1 cellular context compared by ENCODE assay signal in the genomic region with DNA sequence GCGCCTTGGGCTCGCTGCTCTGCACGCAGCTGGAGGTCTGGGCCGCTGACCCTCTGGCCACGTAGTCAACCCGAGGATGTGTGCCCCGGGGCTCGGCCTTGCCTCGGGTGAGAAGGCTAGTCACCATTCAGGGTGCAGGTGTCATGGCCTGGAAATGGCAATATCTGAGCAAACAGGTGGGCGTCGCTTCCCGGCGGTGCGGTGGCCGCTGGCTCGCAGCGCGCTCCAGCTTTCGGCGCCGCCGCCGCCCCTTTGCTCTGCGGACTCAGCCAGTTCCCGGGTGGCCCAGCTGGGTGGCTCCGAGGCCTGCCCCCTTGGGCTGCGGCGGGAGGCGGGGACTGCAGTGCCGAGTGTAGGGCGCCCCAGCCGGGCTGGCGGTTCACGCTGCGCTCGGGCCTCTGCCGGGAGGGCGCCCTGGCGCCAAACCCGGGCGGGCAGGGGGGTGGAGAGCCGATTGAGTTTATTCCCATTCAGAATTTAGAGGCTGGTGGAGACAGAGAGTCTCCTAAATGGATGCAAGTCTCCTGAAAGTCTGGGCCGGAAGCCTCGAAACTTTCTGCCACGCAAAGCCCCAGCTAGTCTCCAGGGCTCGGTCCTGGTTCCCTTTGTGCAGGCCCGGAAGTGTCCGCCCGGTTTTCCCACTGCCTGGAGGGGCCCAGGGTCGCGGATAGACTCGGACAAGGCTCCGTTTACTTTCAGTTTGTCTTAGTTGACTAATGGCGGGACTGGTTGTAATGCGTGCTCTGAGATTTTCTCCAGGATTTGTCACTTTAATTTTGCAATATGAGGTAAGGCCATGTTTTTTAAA.
TF ChIP-seq lines count a peak whose summit lies in the region.

No MANE protein-coding gene starts in this region.

TF ChIP-seq in HepG2, 621 proteins besides CTCF, POLR2A, EP300 and RAD21 (continued from another document):
- TF ChIP-seq, protein P1, sequence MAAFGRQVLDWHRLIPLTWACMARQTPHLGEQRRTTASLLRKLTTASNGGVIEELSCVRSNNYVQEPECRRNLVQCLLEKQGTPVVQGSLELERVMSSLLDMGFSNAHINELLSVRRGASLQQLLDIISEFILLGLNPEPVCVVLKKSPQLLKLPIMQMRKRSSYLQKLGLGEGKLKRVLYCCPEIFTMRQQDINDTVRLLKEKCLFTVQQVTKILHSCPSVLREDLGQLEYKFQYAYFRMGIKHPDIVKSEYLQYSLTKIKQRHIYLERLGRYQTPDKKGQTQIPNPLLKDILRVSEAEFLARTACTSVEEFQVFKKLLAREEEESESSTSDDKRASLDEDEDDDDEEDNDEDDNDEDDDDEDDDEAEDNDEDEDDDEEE (CRISPR knock-in tag; IDR thresholded peaks at IDR 0.05) = peak; percentile 88
- no peak for TF ChIP-seq HNRNPUL1 (IDR thresholded peaks at IDR 0.05; ENCODE audit: low read depth, low read length)
- TF ChIP-seq ZNF484 (CRISPR knock-in tag; IDR thresholded peaks at IDR 0.05; ENCODE audit: borderline replicate concordance, low read depth) = no peak
- TF ChIP-seq, protein P2, sequence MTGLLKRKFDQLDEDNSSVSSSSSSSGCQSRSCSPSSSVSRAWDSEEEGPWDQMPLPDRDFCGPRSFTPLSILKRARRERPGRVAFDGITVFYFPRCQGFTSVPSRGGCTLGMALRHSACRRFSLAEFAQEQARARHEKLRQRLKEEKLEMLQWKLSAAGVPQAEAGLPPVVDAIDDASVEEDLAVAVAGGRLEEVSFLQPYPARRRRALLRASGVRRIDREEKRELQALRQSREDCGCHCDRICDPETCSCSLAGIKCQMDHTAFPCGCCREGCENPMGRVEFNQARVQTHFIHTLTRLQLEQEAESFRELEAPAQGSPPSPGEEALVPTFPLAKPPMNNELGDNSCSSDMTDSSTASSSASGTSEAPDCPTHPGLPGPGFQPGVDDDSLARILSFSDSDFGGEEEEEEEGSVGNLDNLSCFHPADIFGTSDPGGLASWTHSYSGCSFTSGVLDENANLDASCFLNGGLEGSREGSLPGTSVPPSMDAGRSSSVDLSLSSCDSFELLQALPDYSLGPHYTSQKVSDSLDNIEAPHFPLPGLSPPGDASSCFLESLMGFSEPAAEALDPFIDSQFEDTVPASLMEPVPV (CRISPR knock-in tag; IDR thresholded peaks at IDR 0.05) = no peak
- no peak for TF ChIP-seq RBAK (CRISPR knock-in tag; IDR thresholded peaks at IDR 0.05)
- TF ChIP-seq, protein P3, sequence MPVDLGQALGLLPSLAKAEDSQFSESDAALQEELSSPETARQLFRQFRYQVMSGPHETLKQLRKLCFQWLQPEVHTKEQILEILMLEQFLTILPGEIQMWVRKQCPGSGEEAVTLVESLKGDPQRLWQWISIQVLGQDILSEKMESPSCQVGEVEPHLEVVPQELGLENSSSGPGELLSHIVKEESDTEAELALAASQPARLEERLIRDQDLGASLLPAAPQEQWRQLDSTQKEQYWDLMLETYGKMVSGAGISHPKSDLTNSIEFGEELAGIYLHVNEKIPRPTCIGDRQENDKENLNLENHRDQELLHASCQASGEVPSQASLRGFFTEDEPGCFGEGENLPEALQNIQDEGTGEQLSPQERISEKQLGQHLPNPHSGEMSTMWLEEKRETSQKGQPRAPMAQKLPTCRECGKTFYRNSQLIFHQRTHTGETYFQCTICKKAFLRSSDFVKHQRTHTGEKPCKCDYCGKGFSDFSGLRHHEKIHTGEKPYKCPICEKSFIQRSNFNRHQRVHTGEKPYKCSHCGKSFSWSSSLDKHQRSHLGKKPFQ (CRISPR knock-in tag; IDR thresholded peaks at IDR 0.05; ENCODE audit: insufficient replicate concordance) = peak; percentile 37
- no peak for TF ChIP-seq ZNF713 (CRISPR knock-in tag; IDR thresholded peaks at IDR 0.05)
- TF ChIP-seq CREM (IDR thresholded peaks at IDR 0.05) = no peak
- TF ChIP-seq CREM (CRISPR knock-in tag; IDR thresholded peaks at IDR 0.05) = no peak
- TF ChIP-seq WIZ (CRISPR knock-in tag; IDR thresholded peaks at IDR 0.05) = 0 out of 2 replicates have a peak, but pooled peaks have one; percentile 21
- TF ChIP-seq, protein P4, sequence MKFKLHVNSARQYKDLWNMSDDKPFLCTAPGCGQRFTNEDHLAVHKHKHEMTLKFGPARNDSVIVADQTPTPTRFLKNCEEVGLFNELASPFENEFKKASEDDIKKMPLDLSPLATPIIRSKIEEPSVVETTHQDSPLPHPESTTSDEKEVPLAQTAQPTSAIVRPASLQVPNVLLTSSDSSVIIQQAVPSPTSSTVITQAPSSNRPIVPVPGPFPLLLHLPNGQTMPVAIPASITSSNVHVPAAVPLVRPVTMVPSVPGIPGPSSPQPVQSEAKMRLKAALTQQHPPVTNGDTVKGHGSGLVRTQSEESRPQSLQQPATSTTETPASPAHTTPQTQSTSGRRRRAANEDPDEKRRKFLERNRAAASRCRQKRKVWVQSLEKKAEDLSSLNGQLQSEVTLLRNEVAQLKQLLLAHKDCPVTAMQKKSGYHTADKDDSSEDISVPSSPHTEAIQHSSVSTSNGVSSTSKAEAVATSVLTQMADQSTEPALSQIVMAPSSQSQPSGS (CRISPR knock-in tag; IDR thresholded peaks at IDR 0.05) = 0 out of 2 replicates have a peak, but pooled peaks have one; percentile 19
- peak; percentile 28; the same call in 1 of the 2 replicates for TF ChIP-seq TMF1 (CRISPR knock-in tag; IDR thresholded peaks at IDR 0.05; ENCODE audit: low read depth)
- TF ChIP-seq ZSCAN20 (CRISPR knock-in tag; IDR thresholded peaks at IDR 0.05; ENCODE audit: borderline replicate concordance) = peak; percentile 42; the same call in 1 of the 2 replicates
- no peak for TF ChIP-seq RARA (CRISPR knock-in tag; IDR thresholded peaks at IDR 0.05)
- TF ChIP-seq, protein P5, sequence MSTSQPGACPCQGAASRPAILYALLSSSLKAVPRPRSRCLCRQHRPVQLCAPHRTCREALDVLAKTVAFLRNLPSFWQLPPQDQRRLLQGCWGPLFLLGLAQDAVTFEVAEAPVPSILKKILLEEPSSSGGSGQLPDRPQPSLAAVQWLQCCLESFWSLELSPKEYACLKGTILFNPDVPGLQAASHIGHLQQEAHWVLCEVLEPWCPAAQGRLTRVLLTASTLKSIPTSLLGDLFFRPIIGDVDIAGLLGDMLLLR (CRISPR knock-in tag; IDR thresholded peaks at IDR 0.05) = no peak
- no peak for TF ChIP-seq FLYWCH1 (CRISPR knock-in tag; IDR thresholded peaks at IDR 0.05)
- TF ChIP-seq SRSF1 (optimal IDR thresholded peaks at IDR 0.05; ENCODE audit: low read depth, low read length) = no peak
